Comparison of ENCODE assay signal across 13 cellular contexts in the genomic region with DNA sequence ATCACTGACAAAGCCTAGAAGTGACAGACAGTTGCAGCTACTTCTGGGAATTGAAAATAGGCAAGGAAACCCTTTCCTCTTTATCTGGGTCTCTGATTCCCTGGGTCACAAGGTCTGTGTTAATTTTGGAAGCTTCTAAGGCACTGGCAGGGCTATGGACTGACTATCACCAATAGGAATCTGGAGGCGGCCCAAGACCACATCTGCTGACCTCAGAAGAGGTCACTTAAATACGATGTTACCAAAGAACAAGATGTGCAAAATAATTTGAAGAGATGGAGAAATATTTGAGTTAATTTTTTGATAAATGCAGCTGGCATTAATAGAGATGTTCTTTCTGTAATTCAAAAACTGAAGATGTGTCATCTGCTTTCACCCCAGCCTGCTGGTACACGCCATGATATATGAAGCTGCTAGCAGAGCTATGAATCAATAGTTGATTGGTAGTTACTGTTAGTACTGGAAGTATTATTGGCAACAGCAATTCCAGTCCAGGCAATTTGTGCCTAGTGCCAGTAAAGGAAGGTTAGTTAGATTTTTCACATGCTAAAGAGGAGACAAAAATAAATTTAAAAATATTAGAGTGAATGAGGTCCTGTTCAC. TPM values are rescaled to one million over a fixed set of nuclear protein-coding genes. Genes with fewer than 3 reads are reported as not detected.
DNase-seq lines count a peak whose midpoint lies in the region; ATAC-seq and TF ChIP-seq lines count a peak whose summit lies in the region.
"Had no signal": no experiment of that assay in that cellular context is flagged by ENCODE, and none has a peak within 500 bp of the region (broad histone marks: within the 10 kb centered on the region; RNA-seq: fewer than 3 reads in every experiment).

No MANE protein-coding gene starts in this region.

- no peak overlapping the region for H2BK15ac ChIP-seq in mesenchymal stem cell (ENCODE audit: low read depth, poor library complexity, severe bottlenecking)

- no peak overlapping the region for H3K14ac ChIP-seq in mesenchymal stem cell (ENCODE audit: low read length in 2 of 2)

- H4K20me1 ChIP-seq in GM23338 (replicated peaks; ENCODE audit: insufficient read depth): no peaks in the 10 kb centered on the region

- H3K36me3 ChIP-seq in mesenchymal stem cell (ENCODE audit: control insufficient read depth in 1 of 2, insufficient read depth in 2 of 2, low read depth in 1 of 2, low read length in 2 of 2) (no peaks in the 10 kb centered on the region), transverse colon (no peaks in the 10 kb centered on the region), GM23338 (ENCODE audit: insufficient read depth) (no peaks in the 10 kb centered on the region)
- H3K36me3 ChIP-seq: ascending aorta had no signal

- no peak overlapping the region for H3K4ac ChIP-seq in mesenchymal stem cell (ENCODE audit: low read depth in 1 of 2, low read length in 2 of 2)

- no peak for TF ChIP-seq EP300 in transverse colon (IDR thresholded peaks at IDR 0.05; ENCODE audit: low read depth)

- no peaks in the 10 kb centered on the region for H3K9me3 Mint-ChIP-seq in GM23338

- H2BK5ac ChIP-seq in mesenchymal stem cell (ENCODE audit: low read depth, low read length, poor library complexity, severe bottlenecking): no peak overlapping the region

- no peak overlapping the region for H3K18ac ChIP-seq in mesenchymal stem cell (ENCODE audit: low read depth in 1 of 2, low read length in 2 of 2)

- no peaks in the 10 kb centered on the region for H3K36me3 Mint-ChIP-seq in GM23338 (ENCODE audit: low read depth)

- H3K4me3 ChIP-seq in fibroblast of pulmonary artery (replicated peaks; ENCODE audit: low read depth, low read length): no peak overlapping the region
- no peak overlapping the region for H3K4me3 ChIP-seq in mesenchymal stem cell (ENCODE audit: insufficient read depth in 1 of 2, low read depth in 1 of 2, low read length in 2 of 2)
- H3K4me3 ChIP-seq in transverse colon: no peak overlapping the region
- H3K4me3 ChIP-seq in GM23338: no peak overlapping the region
- H3K4me3 ChIP-seq: ascending aorta, hepatocyte had no signal

- no peaks in the 10 kb centered on the region for H3K9me3 ChIP-seq in mesenchymal stem cell (ENCODE audit: control insufficient read depth, low read length)
- no peaks in the 10 kb centered on the region for H3K9me3 ChIP-seq in transverse colon
- H3K9me3 ChIP-seq: ascending aorta had no signal

- no peak overlapping the region for H2AK5ac ChIP-seq in mesenchymal stem cell (ENCODE audit: low read length, severe bottlenecking)

- 87% methylated on average over 3 of the region's 3 CpGs for WGBS in mesenchymal stem cell
- 72 to 75% methylated on average over 3 of the region's 3 CpGs for WGBS in transverse colon (ENCODE audit: low coverage in 1 of 2), 2 donors

- no peak overlapping the region for H4K91ac ChIP-seq in mesenchymal stem cell (ENCODE audit: low read length)

- H3K4me2 ChIP-seq in mesenchymal stem cell (ENCODE audit: low read length, poor library complexity, severe bottlenecking) (no peak overlapping the region), GM23338 (no peak overlapping the region)
- H3K4me2 ChIP-seq: hepatocyte had no signal

- TF ChIP-seq CTCF in fibroblast of pulmonary artery (IDR thresholded peaks at IDR 0.05; ENCODE audit: low read length, missing control alignments) (no peak), transverse colon (IDR thresholded peaks at IDR 0.05) (no peak), GM23338 (conservative IDR thresholded peaks at IDR 0.05; ENCODE audit: low read depth in 2 of 2) (no peak)

- ATAC-seq in HG03175 (IDR thresholded peaks at IDR 0.05; ENCODE audit: unreplicated experiment) (no peak), GM23338 (no peak)

- H2AFZ ChIP-seq in mesenchymal stem cell (ENCODE audit: low read depth, low read length): no peak overlapping the region
- no peak overlapping the region for H2AFZ ChIP-seq in GM23338
- H2AFZ ChIP-seq: hepatocyte had no signal

- H3K9ac ChIP-seq in mesenchymal stem cell (ENCODE audit: low read length): peak overlapping the region; percentile 56

- H3K9me2 ChIP-seq in GM23338 (ENCODE audit: insufficient read depth): no peaks in the 10 kb centered on the region

- H3K27ac Mint-ChIP-seq in GM23338: no peak overlapping the region

- no peaks in the 10 kb centered on the region for H3F3A ChIP-seq in GM23338 (replicated peaks; ENCODE audit: low read depth)

- H3K4me1 ChIP-seq in mesenchymal stem cell (ENCODE audit: control insufficient read depth, insufficient read depth, low read depth, low read length): no peaks in the 10 kb centered on the region
- H3K4me1 ChIP-seq in transverse colon: peaks cover 0 to 7% (median 0%) of the 10 kb centered on the region in 4 donors
- H3K4me1 ChIP-seq in GM23338 (ENCODE audit: insufficient read depth): peaks cover 4% of the 10 kb centered on the region; the same call in 1 of the 2 replicates
- H3K4me1 ChIP-seq: ascending aorta had no signal

- no peaks in the 10 kb centered on the region for H3K79me1 ChIP-seq in mesenchymal stem cell (replicated peaks; ENCODE audit: low read length, poor library complexity, severe bottlenecking)

- intact Hi-C loops in transverse colon (cut with DNase I; ENCODE audit: low total_unique reads): no loop called here

- H2BK120ac ChIP-seq in mesenchymal stem cell (ENCODE audit: low read depth, low read length): no peak overlapping the region

- H3K4me1 Mint-ChIP-seq in GM23338: peaks cover 6% of the 10 kb centered on the region

- no peak overlapping the region for H3K23ac ChIP-seq in mesenchymal stem cell (ENCODE audit: low read length in 2 of 2)

- peaks cover 2% of the 10 kb centered on the region for H3K27me3 Mint-ChIP-seq in GM23338 (ENCODE audit: insufficient read depth, low read depth, poor library complexity)

- in situ Hi-C loops in transverse colon (cut with MboI; ENCODE audit: low pct_ligation_motif_present in 1 of 4, low pct_unique_long_range_greater_than_20kb in 1 of 4, low sequenced_read_pairs in 3 of 4): no loop called here

- no peak for TF ChIP-seq POLR2A in transverse colon (IDR thresholded peaks at IDR 0.05)

- no peak overlapping the region for H2BK12ac ChIP-seq in mesenchymal stem cell (ENCODE audit: low read length in 2 of 2)

- no peak overlapping the region for H3K27ac ChIP-seq in mesenchymal stem cell (ENCODE audit: low read length, poor library complexity, severe bottlenecking)
- H3K27ac ChIP-seq in transverse colon: peak overlapping the region; percentile 6 to 26 (median 16)
- no peak overlapping the region for H3K27ac ChIP-seq in GM23338 (ENCODE audit: low read depth)
- H3K27ac ChIP-seq: ascending aorta, hepatocyte had no signal

- H3K4me3 Mint-ChIP-seq in GM23338: no peak overlapping the region

- H3K27me3 ChIP-seq in mesenchymal stem cell (ENCODE audit: control insufficient read depth in 1 of 2, insufficient read depth in 1 of 2, low read length in 2 of 2): peaks cover 0 to 1% of the 10 kb centered on the region in 2 experiments
- no peaks in the 10 kb centered on the region for H3K27me3 ChIP-seq in transverse colon
- peaks cover 8% of the 10 kb centered on the region for H3K27me3 ChIP-seq in GM23338 (ENCODE audit: insufficient read depth)
- H3K27me3 ChIP-seq: ascending aorta, hepatocyte had no signal

- H4K8ac ChIP-seq in mesenchymal stem cell (ENCODE audit: low read length): no peak overlapping the region

- no peaks in the 10 kb centered on the region for H3K79me2 ChIP-seq in GM23338 (replicated peaks; ENCODE audit: insufficient read depth)
- H3K79me2 ChIP-seq: hepatocyte had no signal

- peak; percentile 21 for DNase-seq in RPMI8226
- peak; percentile 10 for DNase-seq in fibroblast of pulmonary artery (ENCODE audit: low read depth)
- no peak for DNase-seq in mesenchymal stem cell
- DNase-seq in transverse colon: peak; percentile 14
- DNase-seq in GM23338 (ENCODE audit: low spot score): no peak
- no peak for DNase-seq in NCI-H226
- DNase-seq: effector CD4-positive, alpha-beta T cell; NCI-H1436 treated with DMSO at 0.1 percent for 48 hours; NCI-H69; stimulated activated CD4-positive, alpha-beta T cell treated with anti-CD3 and anti-CD28 coated beads, Interleukin-1b, Interleukin-23, amount 100 ng/mL, for 48 hours had no signal

RNA-seq across cellular contexts. Expression of gene STEAP4, which starts 5.5 kb away (rescaled TPM):
- polyA plus RNA-seq in mesenchymal stem cell (2013, experiment 1 of 2): not detected
- polyA plus RNA-seq in mesenchymal stem cell (2013, experiment 2 of 2): 0.01 TPM
- total RNA-seq in transverse colon: 1 to 10 TPM; 1.1 to 7.6 (median 3.2) TPM
- total RNA-seq in GM23338 (2014; rRNA removed; shearing (Covaris generic)): under 0.01 TPM in 1 of 2 replicates, not detected in the other
- polyA plus RNA-seq in GM23338 (2016; fragmentation: Nextera tagmentation; extraction: Ambion mirVana): 0.06 TPM in 1 of 2 replicates, not detected in the other
- polyA plus RNA-seq: hepatocyte had no signal

Comparison
In these comparisons a context has a peak if more than half of its experiments do, and no peak if none do; other contexts are left out.
1. DNase-seq: peak in RPMI8226 (single experiment), fibroblast of pulmonary artery (single experiment) and transverse colon (single experiment); none in mesenchymal stem cell (single experiment), GM23338 (single experiment) and NCI-H226 (single experiment).
2. H3K27ac ChIP-seq: peak in transverse colon (4 of 4); none in mesenchymal stem cell (single experiment) and GM23338 (single experiment).